8 cellular contexts compared by ENCODE assay signal in the genomic region with DNA sequence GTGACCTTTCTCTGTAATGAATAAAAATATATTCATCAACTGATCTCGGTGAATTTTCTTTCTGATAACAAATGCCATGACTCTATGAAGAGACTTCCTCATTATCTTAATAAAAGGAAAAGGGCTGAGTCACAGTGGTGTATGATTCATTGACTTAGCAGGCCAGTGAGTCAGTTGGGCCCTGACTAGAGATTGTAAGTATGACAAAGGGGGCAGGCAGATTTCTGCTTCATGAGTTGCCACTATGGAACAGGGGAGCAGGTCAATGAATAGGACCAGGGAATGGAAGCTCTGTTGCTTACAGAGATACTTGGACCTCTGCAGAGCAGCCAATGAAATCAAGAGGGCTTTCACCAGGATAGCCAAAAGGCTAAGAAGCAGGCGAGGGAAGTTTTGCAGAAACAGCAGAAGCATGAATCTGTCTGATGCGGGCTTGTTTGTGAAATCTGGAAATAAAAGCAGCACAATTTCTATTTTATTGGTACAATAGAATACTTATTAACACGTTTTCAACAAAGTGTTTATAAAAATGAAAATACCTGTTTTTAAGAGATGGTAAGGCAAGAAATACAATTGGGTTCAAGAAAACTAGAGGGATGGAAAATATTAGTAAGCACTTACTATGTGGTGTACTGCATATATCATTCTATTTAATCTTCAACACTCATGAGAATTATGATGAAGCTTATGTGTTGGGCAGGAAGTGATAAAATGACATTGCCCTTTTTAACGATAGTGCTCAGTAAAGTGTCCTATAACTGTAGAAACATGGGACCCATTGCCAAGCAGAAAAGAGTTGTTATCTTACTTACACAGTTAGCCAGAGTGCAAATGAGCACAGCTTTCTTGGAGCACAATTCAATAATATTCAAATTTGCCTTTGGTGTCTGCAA.
A peak's percentile ranks its signal among the peaks of the same experiment; 100 is the strongest.
DNase-seq lines count a peak whose midpoint lies in the region; ATAC-seq, FAIRE-seq and TF ChIP-seq lines count a peak whose summit lies in the region.

No MANE protein-coding gene starts in this region.

- H3K27ac ChIP-seq in astrocyte (ENCODE audit: low read depth, low read length) = peak overlapping the region; percentile 81
- H3K27ac ChIP-seq in mesodermal cell (ENCODE audit: low read depth, low read length, severe bottlenecking) = peak overlapping the region; percentile 93

- ATAC-seq in HG02970 (IDR thresholded peaks at IDR 0.05; ENCODE audit: low FRiP score, unreplicated experiment) = no peak

- H3K27me3 Mint-ChIP-seq in astrocyte (ENCODE audit: low read depth, unreplicated experiment) (no peaks in the 10 kb centered on the region), nephron progenitor cell (ENCODE audit: low read depth, poor library complexity) (no peaks in the 10 kb centered on the region)

- whole genome bisulfite sequencing in mesodermal cell (ENCODE audit: insufficient coverage in 2 of 2), 2 experiments = 60 to 100% methylated on average over 1 of the region's 5 CpGs

- H3K4me3 ChIP-seq in astrocyte (ENCODE audit: insufficient read depth, low read depth, low read length) (no peak overlapping the region), mesodermal cell (ENCODE audit: extremely low read depth, insufficient read depth, low read length, poor library complexity, severe bottlenecking) (no peak overlapping the region)

- H3K4me3 Mint-ChIP-seq in astrocyte (ENCODE audit: unreplicated experiment) (no peak overlapping the region), nephron progenitor cell (no peak overlapping the region)

- H3K27me3 ChIP-seq in astrocyte (ENCODE audit: insufficient read depth, low read length) = no peaks in the 10 kb centered on the region

- H2AFZ ChIP-seq in astrocyte (ENCODE audit: low read depth, low read length) = no peak overlapping the region

- no peaks in the 10 kb centered on the region for H3K9me3 ChIP-seq in astrocyte (ENCODE audit: insufficient read depth, low read depth, low read length)
- H3K9me3 ChIP-seq in mesodermal cell (ENCODE audit: control insufficient read depth, low read length) = no peaks in the 10 kb centered on the region

- TF ChIP-seq CTCF in astrocyte (IDR thresholded peaks at IDR 0.05; ENCODE audit: insufficient read depth, low read depth, low read length) (no peak), nephron progenitor cell (IDR thresholded peaks at IDR 0.05) (no peak)

- H3K9me3 Mint-ChIP-seq in astrocyte (ENCODE audit: unreplicated experiment) (no peaks in the 10 kb centered on the region), nephron progenitor cell (no peaks in the 10 kb centered on the region)

- DNase-seq in COLO829 (ENCODE audit: low spot score) = peak; percentile 98
- peak; percentile 11 for DNase-seq in KBM-7
- peak; percentile 97 for DNase-seq in astrocyte (ENCODE audit: low read depth)
- no peak for DNase-seq in nephron progenitor cell
- no peak for DNase-seq in NCI-H1436 (lab: John Stamatoyannopoulos, UW)
- DNase-seq in NCI-H1048 (lab: John Stamatoyannopoulos, UW) = no peak

- no peaks in the 10 kb centered on the region for H4K20me1 ChIP-seq in astrocyte (ENCODE audit: insufficient read depth, low read length)

- no peaks in the 10 kb centered on the region for H3K36me3 Mint-ChIP-seq in astrocyte (ENCODE audit: low read depth, unreplicated experiment)
- no peaks in the 10 kb centered on the region for H3K36me3 Mint-ChIP-seq in nephron progenitor cell (ENCODE audit: low read depth)

- no peaks in the 10 kb centered on the region for H3K79me2 ChIP-seq in astrocyte (ENCODE audit: insufficient read depth, low read length)

- peaks cover 28% of the 10 kb centered on the region for H3K4me1 Mint-ChIP-seq in astrocyte (ENCODE audit: low read depth, unreplicated experiment)
- peaks cover 7% of the 10 kb centered on the region for H3K4me1 Mint-ChIP-seq in nephron progenitor cell

- H3K4me1 ChIP-seq in astrocyte (ENCODE audit: insufficient read depth, low read length) (peaks cover 19% of the 10 kb centered on the region), mesodermal cell (ENCODE audit: control insufficient read depth, insufficient read depth, low read length, poor library complexity, severe bottlenecking) (peaks cover 15% of the 10 kb centered on the region)

- H3K4me2 ChIP-seq in astrocyte (ENCODE audit: low read length) = peak overlapping the region; percentile 57

- H3K36me3 ChIP-seq in astrocyte (ENCODE audit: insufficient read depth, low read length) = no peaks in the 10 kb centered on the region
- no peaks in the 10 kb centered on the region for H3K36me3 ChIP-seq in mesodermal cell (ENCODE audit: control insufficient read depth, insufficient read depth, low read length)

- in situ Hi-C loops in KBM-7 (cut with MboI; ENCODE audit: low pct_unique_long_range_greater_than_20kb, low sequenced_read_pairs) = no loop called here

- H3K9ac ChIP-seq in astrocyte (ENCODE audit: low read length) = peak overlapping the region; percentile 39

- H3K27ac Mint-ChIP-seq in astrocyte (ENCODE audit: unreplicated experiment) = peak overlapping the region; percentile 63
- no peak overlapping the region for H3K27ac Mint-ChIP-seq in nephron progenitor cell

- peak; percentile 92 for FAIRE-seq in astrocyte (lab: Jason Lieb, UNC)

Comparison
In these comparisons a context has a peak if more than half of its experiments do, and no peak if none do; other contexts are left out.
1. DNase-seq: peak in COLO829 (single experiment), KBM-7 (single experiment) and astrocyte (single experiment); none in nephron progenitor cell (single experiment), NCI-H1436 (single experiment) and NCI-H1048 (single experiment).